ENCODE assay signal across 4 cellular contexts in genomic region chrX:106139048-106139447, GRCh38. TPM values are rescaled to one million over a fixed set of nuclear protein-coding genes. Genes with fewer than 3 reads are reported as not detected.
"Had no signal": no experiment of that assay in that cellular context is flagged by ENCODE, and none has a peak within 500 bp of the region (broad histone marks: within the 10 kb centered on the region; RNA-seq: fewer than 3 reads in every experiment).

No MANE protein-coding gene starts in this region.

- ATAC-seq: GM12878 had no signal

- DNase-seq: GDM1, GF-D8 had no signal

- H3K4me3 ChIP-seq: GM12878 had no signal

RNA-seq across cellular contexts. Expression of gene PWWP3B, which starts 29.1 kb away (rescaled TPM):
- total RNA-seq: G401, GM12878 had no signal
